Comparison of ENCODE assay signal across 16 cellular contexts in genomic region chr10:29746080-29746797, GRCh38.
DNase-seq lines count a peak whose midpoint lies in the region; ATAC-seq and TF ChIP-seq lines count a peak whose summit lies in the region.
"Had no signal": no experiment of that assay in that cellular context is flagged by ENCODE, and none has a peak within 500 bp of the region (broad histone marks: within the 10 kb centered on the region; RNA-seq: fewer than 3 reads in every experiment).

No MANE protein-coding gene starts in this region.

- peak overlapping the region in 1 of 10 donors; percentile 20 for H3K27ac ChIP-seq in heart right ventricle
- peak overlapping the region; percentile 55 for H3K27ac ChIP-seq in vagina

- H3K36me3 ChIP-seq in heart right ventricle = no peaks in the 10 kb centered on the region
- no peaks in the 10 kb centered on the region for H3K36me3 ChIP-seq in vagina

- H3K9me3 ChIP-seq in heart right ventricle = no peaks in the 10 kb centered on the region
- no peaks in the 10 kb centered on the region for H3K9me3 ChIP-seq in vagina

- DNase-seq in heart right ventricle (no peak), cardiac septum (ENCODE audit: low spot score) (no peak), dermis blood vessel endothelial cell (peak; percentile 81), mesothelial cell of epicardium (ENCODE audit: low spot score in 2 of 2, unreplicated experiment in 2 of 2) (no peak), vagina (ENCODE audit: extremely low spot score in 2 of 2) (no peak), HT-29 (ENCODE audit: low spot score) (no peak)
- DNase-seq: activated CD8-positive, alpha-beta memory T cell treated with anti-CD3 and anti-CD28 coated beads for 24 hours; activated gamma-delta T cell treated with Interleukin-2 at 50 U/mL for 16 hours; Calu3; central memory CD4-positive, alpha-beta T cell; KG1; naive thymus-derived CD8-positive, alpha-beta T cell; small intestine had no signal

- no peak for TF ChIP-seq CTCF in heart right ventricle (IDR thresholded peaks at IDR 0.05)
- no peak for TF ChIP-seq CTCF in mesothelial cell of epicardium (IDR thresholded peaks at IDR 0.05; ENCODE audit: unreplicated experiment)
- TF ChIP-seq CTCF in vagina (IDR thresholded peaks at IDR 0.05) = no peak

- whole genome bisulfite sequencing in heart right ventricle, 2 donors = 35 to 39% methylated on average over 5 of the region's 5 CpGs

- no peak for TF ChIP-seq POLR2A in vagina (IDR thresholded peaks at IDR 0.05)

- no peaks in the 10 kb centered on the region for H3K27me3 ChIP-seq in heart right ventricle
- H3K27me3 ChIP-seq in vagina = no peaks in the 10 kb centered on the region

- intact Hi-C loops in heart right ventricle (cut with DNase I) = loop anchor here in 1 of 10 donors (5.0 kb wide), 1 partner anchor 36 kb away; no protein-coding TSS in a partner anchor
- intact Hi-C loops in cardiac septum (cut with DNase I) = loop anchor here (10.0 kb wide), 1 partner anchor 259 kb away; no protein-coding TSS in a partner anchor
- intact Hi-C loops in vagina (cut with DNase I) = no loop called here

- H3K27ac Mint-ChIP-seq in mesothelial cell of epicardium = peak overlapping the region; percentile 53
- H3K27ac Mint-ChIP-seq: naive thymus-derived CD8-positive, alpha-beta T cell had no signal

- H3K4me1 Mint-ChIP-seq in mesothelial cell of epicardium = peaks cover 29% of the 10 kb centered on the region
- H3K4me1 Mint-ChIP-seq: naive thymus-derived CD8-positive, alpha-beta T cell had no signal

- ATAC-seq in heart right ventricle (peak in 5 of 8 donors; percentile 24 to 52 (median 41)), GM19452 (IDR thresholded peaks at IDR 0.05; ENCODE audit: unreplicated experiment) (no peak), HG02938 (IDR thresholded peaks at IDR 0.05; ENCODE audit: unreplicated experiment) (no peak)
- ATAC-seq: esophagus mucosa; naive thymus-derived CD8-positive, alpha-beta T cell had no signal

- H3K9me3 Mint-ChIP-seq in mesothelial cell of epicardium = peaks cover 3% of the 10 kb centered on the region
- H3K9me3 Mint-ChIP-seq: naive thymus-derived CD8-positive, alpha-beta T cell had no signal

- H3K36me3 Mint-ChIP-seq in mesothelial cell of epicardium = no peaks in the 10 kb centered on the region

- H3K27me3 Mint-ChIP-seq in mesothelial cell of epicardium (ENCODE audit: low read depth) = no peaks in the 10 kb centered on the region

- H3K4me3 Mint-ChIP-seq in mesothelial cell of epicardium = no peak overlapping the region
- H3K4me3 Mint-ChIP-seq: naive thymus-derived CD8-positive, alpha-beta T cell had no signal

- peaks cover 0 to 17% (median 7%) of the 10 kb centered on the region in 9 donors for H3K4me1 ChIP-seq in heart right ventricle
- H3K4me1 ChIP-seq in vagina = peaks cover 9% of the 10 kb centered on the region

- no peak overlapping the region for H3K4me3 ChIP-seq in heart right ventricle
- no peak overlapping the region for H3K4me3 ChIP-seq in vagina

Comparison
In these comparisons a context has a peak if more than half of its experiments do, and no peak if none do; other contexts are left out.
1. ATAC-seq: peak in heart right ventricle (5 of 8); none in GM19452 (single experiment) and HG02938 (single experiment).